ENCODE assay signal across 15 cellular contexts in the genomic region with DNA sequence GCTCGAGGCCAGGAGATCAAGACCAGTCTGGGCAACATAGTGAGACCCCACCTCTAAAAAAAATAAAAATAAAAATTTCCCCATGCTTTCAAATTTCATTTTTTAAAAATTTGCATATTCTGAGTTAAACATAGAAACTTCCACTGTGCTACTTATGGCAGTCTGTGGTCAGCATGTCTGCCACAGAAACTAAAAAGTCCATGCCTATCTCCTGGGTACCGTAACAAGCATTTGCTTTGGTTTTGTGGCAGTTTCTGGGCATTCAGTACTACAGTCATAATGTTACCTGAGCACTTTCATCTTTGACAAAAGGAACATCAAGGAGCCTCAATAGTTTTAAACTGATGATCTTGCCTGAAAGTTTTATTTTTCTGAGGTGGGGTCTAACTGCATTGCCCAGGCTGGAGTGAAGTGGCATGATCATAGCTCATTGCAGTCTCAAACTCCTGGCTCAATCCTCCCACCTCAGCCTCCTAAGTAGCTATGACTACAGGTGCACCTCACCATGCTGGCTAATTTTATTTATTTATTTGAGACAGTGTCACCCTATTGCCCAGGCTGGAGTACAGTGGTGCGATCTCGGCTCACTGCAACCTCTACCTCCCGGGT. TPM values are rescaled to one million over a fixed set of nuclear protein-coding genes. Genes with fewer than 3 reads are reported as not detected.
DNase-seq lines count a peak whose midpoint lies in the region; ATAC-seq and TF ChIP-seq lines count a peak whose summit lies in the region.
"Had no signal": no experiment of that assay in that cellular context is flagged by ENCODE, and none has a peak within 500 bp of the region (broad histone marks: within the 10 kb centered on the region; RNA-seq: fewer than 3 reads in every experiment).

No MANE protein-coding gene starts in this region.

- no peaks in the 10 kb centered on the region for H3K9me3 Mint-ChIP-seq in activated T-helper 17 cell treated with anti-CD3 and anti-CD28 coated beads, Interleukin-2, amount 50 U/mL, for 72 hours

- no TSS peak for BruUV-seq in A673 (replicated peaks; lab: Mats Ljungman, UMichigan)

- no peaks in the 10 kb centered on the region for H3K27me3 Mint-ChIP-seq in activated T-helper 17 cell treated with anti-CD3 and anti-CD28 coated beads, Interleukin-2, amount 50 U/mL, for 72 hours

- H3K36me3 Mint-ChIP-seq in activated T-helper 17 cell treated with anti-CD3 and anti-CD28 coated beads, Interleukin-2, amount 50 U/mL, for 72 hours (ENCODE audit: low read depth): peaks cover 95% of the 10 kb centered on the region

- H3K36me3 ChIP-seq in A673 (ENCODE audit: insufficient read depth, low read length, poor library complexity, severe bottlenecking): peaks cover 17% of the 10 kb centered on the region

- H3K4me3 ChIP-seq in GM12864 (ENCODE audit: low read depth, low read length) (no peak overlapping the region), A673 (ENCODE audit: low read depth, low read length, poor library complexity, severe bottlenecking) (no peak overlapping the region)
- H3K4me3 ChIP-seq: heart left ventricle, MG63, tibial artery had no signal

- POLR2A ChIA-PET in A673 (lab: Charles Lee; ENCODE audit: low non-redundant PET): no interaction called here

- no peak overlapping the region for H3K4me3 Mint-ChIP-seq in activated T-helper 17 cell treated with anti-CD3 and anti-CD28 coated beads, Interleukin-2, amount 50 U/mL, for 72 hours

- ATAC-seq in GM18517 (IDR thresholded peaks at IDR 0.05; ENCODE audit: unreplicated experiment) (peak; percentile 67), HG02610 (IDR thresholded peaks at IDR 0.05; ENCODE audit: unreplicated experiment) (peak; percentile 72), HG03139 (IDR thresholded peaks at IDR 0.05; ENCODE audit: unreplicated experiment) (no peak)
- ATAC-seq in activated T-helper 17 cell treated with anti-CD3 and anti-CD28 coated beads, Interleukin-2, amount 50 U/mL, for 72 hours (replicated peaks): peak; percentile 96
- ATAC-seq: heart left ventricle had no signal

- H3K27ac ChIP-seq in A673 (ENCODE audit: low read depth, low read length, poor library complexity, severe bottlenecking): no peak overlapping the region
- H3K27ac ChIP-seq: heart left ventricle, tibial artery had no signal

- H3K27ac Mint-ChIP-seq in activated T-helper 17 cell treated with anti-CD3 and anti-CD28 coated beads, Interleukin-2, amount 50 U/mL, for 72 hours: peak overlapping the region; percentile 8

- TF ChIP-seq CTCF in GM12864 (IDR thresholded peaks at IDR 0.05; ENCODE audit: low read depth, low read length, missing control alignments): no peak
- TF ChIP-seq CTCF in A673 (conservative IDR thresholded peaks at IDR 0.05; ENCODE audit: low read depth, low read length): no peak

- intact Hi-C loops in A673 (cut with micrococcal nuclease; ENCODE audit: unreplicated experiment): no loop called here

- CTCF ChIA-PET in A673 (lab: Charles Lee): no interaction called here

- H3K4me1 ChIP-seq in A673 (ENCODE audit: insufficient read depth, low read length, poor library complexity, severe bottlenecking): no peaks in the 10 kb centered on the region
- H3K4me1 ChIP-seq: heart left ventricle, tibial artery had no signal

- no peaks in the 10 kb centered on the region for H3K9me3 ChIP-seq in A673 (ENCODE audit: low read depth, low read length, poor library complexity, severe bottlenecking)
- H3K9me3 ChIP-seq: heart left ventricle, MG63, tibial artery had no signal

- DNase-seq in GM12864 (ENCODE audit: low read depth): peak; percentile 60
- no peak for DNase-seq in A673 (ENCODE audit: low spot score)
- no peak for DNase-seq in NCI-H2081 treated with DMSO at 0.1 percent for 48 hours (lab: John Stamatoyannopoulos, UW)
- DNase-seq in GF-D8 (lab: John Stamatoyannopoulos, UW): no peak
- DNase-seq: Calu3, heart left ventricle, MG63, NCI-H187, NCI-H446, retina, tibial artery had no signal

- no peaks in the 10 kb centered on the region for H3K27me3 ChIP-seq in A673 (replicated peaks; ENCODE audit: insufficient read depth, low read depth, low read length, poor library complexity)
- H3K27me3 ChIP-seq: heart left ventricle, MG63, tibial artery had no signal

- peaks cover 7% of the 10 kb centered on the region for H3K4me1 Mint-ChIP-seq in activated T-helper 17 cell treated with anti-CD3 and anti-CD28 coated beads, Interleukin-2, amount 50 U/mL, for 72 hours

RNA-seq across cellular contexts. Expression of gene ITGA2B, which starts 13.2 kb away (rescaled TPM):
- 1 to 10 TPM; 2.2 to 3.7 TPM for total RNA-seq in activated T-helper 17 cell treated with anti-CD3 and anti-CD28 coated beads, Interleukin-2, amount 50 U/mL, for 72 hours
- total RNA-seq in A673 (2021): 0.62 and 1.0 TPM in 2 replicates

RNA-seq across cellular contexts. Expression of gene FAM171A2, which starts 39.0 kb away (rescaled TPM):
- total RNA-seq in activated T-helper 17 cell treated with anti-CD3 and anti-CD28 coated beads, Interleukin-2, amount 50 U/mL, for 72 hours: under 1 TPM; 0.17 to 0.32 TPM
- total RNA-seq in A673 (2021): 12.8 and 14.9 TPM in 2 replicates

RNA-seq across cellular contexts. Expression of gene GRN, which starts 57.6 kb away (rescaled TPM):
- total RNA-seq in activated T-helper 17 cell treated with anti-CD3 and anti-CD28 coated beads, Interleukin-2, amount 50 U/mL, for 72 hours: 10 to 100 TPM; 48.5 to 54.5 TPM
- total RNA-seq in A673 (2021): 50.4 and 52.0 TPM in 2 replicates

Comparison
In these comparisons a context has a peak if more than half of its experiments do, and no peak if none do; other contexts are left out.
1. RNA of gene FAM171A2, which starts 39.0 kb away (total RNA-seq): 12.8 to 14.9 TPM in A673; 0.17 to 0.32 TPM in activated T-helper 17 cell treated with anti-CD3 and anti-CD28 coated beads, Interleukin-2, amount 50 U/mL, for 72 hours; every median in the first group is over 10 times any median in the second.